ENCODE assay signal across 17 cellular contexts in genomic region chr20:47027042-47027441, GRCh38.
"Had no signal": no experiment of that assay in that cellular context is flagged by ENCODE, and none has a peak within 500 bp of the region (broad histone marks: within the 10 kb centered on the region; RNA-seq: fewer than 3 reads in every experiment).

No MANE protein-coding gene starts in this region.

- H3K27ac ChIP-seq: thoracic aorta had no signal

- ATAC-seq: activated CD4-positive, CD25-positive, alpha-beta regulatory T cell treated with anti-CD3 and anti-CD28 coated beads, Interleukin-2, amount 50 U/mL, for 24 hours; effector memory CD8-positive, alpha-beta T cell; natural killer cell; sciatic nerve had no signal

- DNase-seq: activated effector memory CD4-positive, alpha-beta T cell treated with anti-CD3 and anti-CD28 coated beads, Interleukin-2, amount 50 U/mL, for 16 hours; activated T-cell treated with anti-CD3 and anti-CD28 coated beads, Interleukin-2, amount 50 U/mL, for 24 hours; amygdala; cerebellar nuclear complex; effector memory CD8-positive, alpha-beta T cell; erythroblast; foreskin melanocyte; head of caudate nucleus; natural killer cell; stimulated activated CD4-positive, alpha-beta T cell treated with anti-CD3 and anti-CD28 coated beads, Interleukin-2, amount 100 ng/mL, for 24 hours; stimulated activated naive CD4-positive, alpha-beta T cell treated with Interleukin-2 at 50 U/mL for 16 hours had no signal

- H3K4me3 Mint-ChIP-seq: activated naive CD8-positive, alpha-beta T cell; activated T-cell treated with anti-CD3 and anti-CD28 coated beads, Interleukin-2, amount 50 U/mL, for 24 hours; brain; dendritic cell treated with granulocyte-macrophage colony-stimulating factor and Interleukin-4, amounts not matched to agents 40 ng/mL and 50 ng/mL, for 4 days; effector memory CD8-positive, alpha-beta T cell; natural killer cell had no signal

- H3K4me1 Mint-ChIP-seq: natural killer cell had no signal

- H3K9me3 ChIP-seq: thoracic aorta had no signal

- H3K36me3 Mint-ChIP-seq: activated naive CD8-positive, alpha-beta T cell; natural killer cell had no signal

- H3K36me3 ChIP-seq: thoracic aorta had no signal

- H3K9me3 Mint-ChIP-seq: effector memory CD8-positive, alpha-beta T cell; natural killer cell had no signal

- H3K4me3 ChIP-seq: thoracic aorta had no signal

- H3K27ac Mint-ChIP-seq: activated naive CD8-positive, alpha-beta T cell; activated T-cell treated with anti-CD3 and anti-CD28 coated beads, Interleukin-2, amount 50 U/mL, for 24 hours; brain; dendritic cell treated with granulocyte-macrophage colony-stimulating factor and Interleukin-4, amounts not matched to agents 40 ng/mL and 50 ng/mL, for 4 days; effector memory CD8-positive, alpha-beta T cell; natural killer cell had no signal
